ENCODE assay signal across 8 cellular contexts in genomic region chr3:72996121-72996472, GRCh38. TPM values are rescaled to one million over a fixed set of nuclear protein-coding genes. Genes with fewer than 3 reads are reported as not detected.
DNase-seq lines count a peak whose midpoint lies in the region; ATAC-seq and TF ChIP-seq lines count a peak whose summit lies in the region.

No MANE protein-coding gene starts in this region.

- H3K9me3 Mint-ChIP-seq in activated T-cell treated with anti-CD3 and anti-CD28 coated beads, Interleukin-2, amount 50 U/mL, for 24 hours: no peaks in the 10 kb centered on the region

- H3K4ac ChIP-seq in mesendoderm (ENCODE audit: low read depth, low read length): peak overlapping the region; percentile 18

- H3K4me1 ChIP-seq in mammary epithelial cell (ENCODE audit: insufficient read depth, low read length) (peaks cover 29% of the 10 kb centered on the region), mesendoderm (ENCODE audit: control insufficient read depth, low read depth, low read length) (no peaks in the 10 kb centered on the region)

- DNase-seq in activated T-cell treated with anti-CD3 and anti-CD28 coated beads, Interleukin-2, amount 50 U/mL, for 24 hours: no peak
- no peak for DNase-seq in activated T-cell treated with anti-CD3 and anti-CD28 coated beads, Interleukin-2, amount 50 U/mL, for 48 hours
- no peak for DNase-seq in mammary epithelial cell
- no peak for DNase-seq in mesendoderm
- DNase-seq in ureter (ENCODE audit: low spot score): peak; percentile 49
- no peak for DNase-seq in DMS 273 (lab: John Stamatoyannopoulos, UW; ENCODE audit: unreplicated experiment)

- peak overlapping the region; percentile 92 for H3K27ac Mint-ChIP-seq in activated T-cell treated with anti-CD3 and anti-CD28 coated beads, Interleukin-2, amount 50 U/mL, for 24 hours

- no TSS peak for BruUV-seq in mammary epithelial cell (replicated peaks; lab: Mats Ljungman, UMichigan)

- intact Hi-C loops in mammary epithelial cell (cut with micrococcal nuclease): loop anchor here (2.0 to 5.0 kb wide), 2 partner anchors 33 to 61 kb away; no protein-coding TSS in a partner anchor

- H3K27me3 ChIP-seq in mammary epithelial cell (ENCODE audit: insufficient read depth, low read length) (no peaks in the 10 kb centered on the region), mesendoderm (ENCODE audit: insufficient read depth, low read length, poor library complexity) (no peaks in the 10 kb centered on the region)

- no peak for TF ChIP-seq CTCF in mammary epithelial cell (conservative IDR thresholded peaks at IDR 0.05 in 1 of 2, IDR thresholded peaks at IDR 0.05 in 1 of 2; ENCODE audit: extremely low read depth in 1 of 2, insufficient read depth in 1 of 2, low read depth in 1 of 2, low read length in 2 of 2)

- dilution Hi-C loops in mammary epithelial cell (cut with HindIII; ENCODE audit: low sequenced_read_pairs): no loop called here

- H4K5ac ChIP-seq in mesendoderm (ENCODE audit: low read length): no peak overlapping the region

- H3K27me3 Mint-ChIP-seq in activated T-cell treated with anti-CD3 and anti-CD28 coated beads, Interleukin-2, amount 50 U/mL, for 24 hours: no peaks in the 10 kb centered on the region

- CTCF ChIA-PET in mammary epithelial cell (lab: Charles Lee; ENCODE audit: low non-redundant PET): no interaction called here

- peaks cover 19% of the 10 kb centered on the region for H4K20me1 ChIP-seq in mammary epithelial cell (ENCODE audit: insufficient read depth, low read length)

- peak overlapping the region; percentile 95 for H2AFZ ChIP-seq in mammary epithelial cell (ENCODE audit: low read depth, low read length)

- no peaks in the 10 kb centered on the region for H3K79me1 ChIP-seq in mesendoderm (ENCODE audit: low read length)

- H3K9ac ChIP-seq in mammary epithelial cell (ENCODE audit: insufficient read depth, low read length): peak overlapping the region; percentile 42
- peak overlapping the region; percentile 95 for H3K9ac ChIP-seq in mesendoderm (ENCODE audit: low read length)

- no peak overlapping the region for H2BK15ac ChIP-seq in mesendoderm (replicated peaks; ENCODE audit: low read depth)

- peaks cover 35% of the 10 kb centered on the region for H3K4me1 Mint-ChIP-seq in activated T-cell treated with anti-CD3 and anti-CD28 coated beads, Interleukin-2, amount 50 U/mL, for 24 hours (ENCODE audit: low read depth)

- no peak overlapping the region for H3K23ac ChIP-seq in mesendoderm (ENCODE audit: low read length)

- H3K27ac ChIP-seq in mammary epithelial cell (ENCODE audit: insufficient read depth, low read depth, low read length) (peak overlapping the region; percentile 69), mesendoderm (ENCODE audit: low read depth, low read length) (peak overlapping the region; percentile 99)

- in situ Hi-C loops in mammary epithelial cell (cut with MboI; ENCODE audit: low sequenced_read_pairs in 2 of 2): no loop called here

- H3K4me2 ChIP-seq in mammary epithelial cell (ENCODE audit: insufficient read depth, low read depth, low read length) (peak overlapping the region; percentile 59), mesendoderm (ENCODE audit: low read length) (peak overlapping the region; percentile 77)

- H3K4me3 ChIP-seq in mammary epithelial cell (replicated peaks in 1 of 3; ENCODE audit: insufficient read depth in 1 of 3, low read depth in 2 of 3, low read length in 3 of 3): peak overlapping the region; percentile 71 to 84 (median 82)
- no peak overlapping the region for H3K4me3 ChIP-seq in mesendoderm (ENCODE audit: low read length)

- no peaks in the 10 kb centered on the region for H3K9me3 ChIP-seq in mammary epithelial cell (replicated peaks; ENCODE audit: insufficient read depth, low read length)

- H3K36me3 ChIP-seq in mammary epithelial cell (ENCODE audit: insufficient read depth, low read length): peaks cover 3% of the 10 kb centered on the region
- no peaks in the 10 kb centered on the region for H3K36me3 ChIP-seq in mesendoderm (ENCODE audit: control insufficient read depth, insufficient read depth, low read length)

- H2BK120ac ChIP-seq in mesendoderm (ENCODE audit: low read depth, low read length): no peak overlapping the region

- H3K79me2 ChIP-seq in mammary epithelial cell (ENCODE audit: insufficient read depth, low read length) (peaks cover 43% of the 10 kb centered on the region), mesendoderm (ENCODE audit: control insufficient read depth, insufficient read depth, low read length) (peaks cover 40% of the 10 kb centered on the region)

- 94% methylated on average over 14 of the region's 20 CpGs for WGBS in mammary epithelial cell (ENCODE audit: low coverage, missing lambda C conversion rate)
- no CpG with 5 or more reads among the region's 20 CpGs for WGBS in mesendoderm (ENCODE audit: extremely low coverage, insufficient coverage, low lambda C conversion rate)

- peak overlapping the region; percentile 88 for H3K4me3 Mint-ChIP-seq in activated T-cell treated with anti-CD3 and anti-CD28 coated beads, Interleukin-2, amount 50 U/mL, for 24 hours

- peak overlapping the region; percentile 65 for H3K18ac ChIP-seq in mesendoderm (ENCODE audit: low read length)

- no peak overlapping the region for H2AK5ac ChIP-seq in mesendoderm (ENCODE audit: low read length)

- H4K8ac ChIP-seq in mesendoderm (ENCODE audit: low read depth, low read length): peak overlapping the region; percentile 7

- peak overlapping the region; percentile 89 for H2BK5ac ChIP-seq in mesendoderm (ENCODE audit: low read length)

- H3K56ac ChIP-seq in mesendoderm (ENCODE audit: low read length): peak overlapping the region; percentile 98

- H3K36me3 Mint-ChIP-seq in activated T-cell treated with anti-CD3 and anti-CD28 coated beads, Interleukin-2, amount 50 U/mL, for 24 hours (ENCODE audit: low read depth): peaks cover 39% of the 10 kb centered on the region

- ATAC-seq in HG03442 (IDR thresholded peaks at IDR 0.05; ENCODE audit: unreplicated experiment) (no peak), HG02588 (IDR thresholded peaks at IDR 0.05; ENCODE audit: unreplicated experiment) (no peak)

RNA-seq across cellular contexts. Expression of gene PPP4R2, which starts 0.5 kb away (rescaled TPM):
- total RNA-seq in mammary epithelial cell (10 to 100 TPM; 57.0 to 74.4 TPM), ureter (69.4 TPM)
- 13.5 TPM for polyA plus RNA-seq in mammary epithelial cell
- polyA minus RNA-seq in mammary epithelial cell: 14.8 TPM
- 63.4 TPM for polyA plus RNA-seq in mesendoderm (2013, experiment 1 of 2)
- polyA plus RNA-seq in mesendoderm (2013, experiment 2 of 2): 61.6 TPM
